In the genomic region with DNA sequence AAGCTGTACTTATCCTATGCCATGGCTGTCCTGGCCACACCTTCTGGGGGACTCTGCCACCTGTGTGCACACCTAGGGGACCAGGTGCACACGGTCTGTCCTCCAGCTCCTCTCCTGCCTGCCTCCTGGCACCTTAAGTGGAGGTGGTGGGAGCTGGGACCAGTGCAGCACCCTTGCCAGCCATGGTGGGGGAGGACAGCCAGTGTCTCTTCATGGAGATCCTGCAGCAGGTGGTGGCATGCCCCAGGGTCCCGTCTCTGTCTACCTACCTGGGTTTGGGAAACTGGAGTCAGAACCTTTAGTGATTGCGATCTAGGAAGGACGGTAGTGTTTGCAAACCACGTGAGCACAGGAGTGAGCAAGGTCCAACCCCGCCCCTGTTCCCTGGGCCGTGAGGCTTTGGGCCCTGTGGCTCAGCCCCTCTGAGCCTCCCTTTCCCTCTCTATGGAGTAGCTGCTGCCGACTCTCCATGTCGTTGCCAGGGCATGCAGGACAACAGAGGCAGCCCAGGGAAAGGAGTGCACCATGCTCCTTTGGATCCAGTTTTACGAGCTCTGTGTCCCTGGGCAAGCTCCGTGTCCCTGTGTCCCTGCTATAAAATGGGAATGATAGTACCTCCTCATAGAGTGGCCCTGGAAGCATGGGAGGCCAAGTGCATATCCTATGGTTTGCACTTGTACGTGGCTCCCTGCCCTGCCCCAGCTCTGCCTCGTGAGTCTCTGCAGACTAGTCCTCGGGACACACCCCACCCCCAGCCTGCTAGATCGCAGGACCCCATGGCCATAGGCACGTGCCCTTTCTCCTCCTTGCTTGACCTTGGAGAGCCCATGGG, we compare ENCODE assay signal across 1 cellular context.
TF ChIP-seq lines count a peak whose summit lies in the region.

No MANE protein-coding gene starts in this region.

TF ChIP-seq in HepG2, 621 proteins besides CTCF, POLR2A, EP300 and RAD21 (continued from another document):
- no peak for TF ChIP-seq ZFP36 (IDR thresholded peaks at IDR 0.05; ENCODE audit: borderline replicate concordance, low read depth, low read length, partially characterized antibody)
- TF ChIP-seq ZNF724P (CRISPR knock-in tag; IDR thresholded peaks at IDR 0.05; ENCODE audit: borderline replicate concordance): no peak
- TF ChIP-seq REXO4 (CRISPR knock-in tag; IDR thresholded peaks at IDR 0.05; ENCODE audit: borderline replicate concordance): no peak
- TF ChIP-seq ZSCAN31 (CRISPR knock-in tag; IDR thresholded peaks at IDR 0.05; ENCODE audit: low read depth): no peak
- TF ChIP-seq, protein P1, sequence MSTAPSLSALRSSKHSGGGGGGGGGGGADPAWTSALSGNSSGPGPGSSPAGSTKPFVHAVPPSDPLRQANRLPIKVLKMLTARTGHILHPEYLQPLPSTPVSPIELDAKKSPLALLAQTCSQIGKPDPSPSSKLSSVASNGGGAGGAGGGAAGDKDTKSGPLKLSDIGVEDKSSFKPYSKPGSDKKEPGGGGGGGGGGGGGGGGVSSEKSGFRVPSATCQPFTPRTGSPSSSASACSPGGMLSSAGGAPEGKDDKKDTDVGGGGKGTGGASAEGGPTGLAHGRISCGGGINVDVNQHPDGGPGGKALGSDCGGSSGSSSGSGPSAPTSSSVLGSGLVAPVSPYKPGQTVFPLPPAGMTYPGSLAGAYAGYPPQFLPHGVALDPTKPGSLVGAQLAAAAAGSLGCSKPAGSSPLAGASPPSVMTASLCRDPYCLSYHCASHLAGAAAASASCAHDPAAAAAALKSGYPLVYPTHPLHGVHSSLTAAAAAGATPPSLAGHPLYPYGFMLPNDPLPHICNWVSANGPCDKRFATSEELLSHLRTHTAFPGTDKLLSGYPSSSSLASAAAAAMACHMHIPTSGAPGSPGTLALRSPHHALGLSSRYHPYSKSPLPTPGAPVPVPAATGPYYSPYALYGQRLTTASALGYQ (CRISPR knock-in tag; IDR thresholded peaks at IDR 0.05): no peak
- TF ChIP-seq, protein P2, sequence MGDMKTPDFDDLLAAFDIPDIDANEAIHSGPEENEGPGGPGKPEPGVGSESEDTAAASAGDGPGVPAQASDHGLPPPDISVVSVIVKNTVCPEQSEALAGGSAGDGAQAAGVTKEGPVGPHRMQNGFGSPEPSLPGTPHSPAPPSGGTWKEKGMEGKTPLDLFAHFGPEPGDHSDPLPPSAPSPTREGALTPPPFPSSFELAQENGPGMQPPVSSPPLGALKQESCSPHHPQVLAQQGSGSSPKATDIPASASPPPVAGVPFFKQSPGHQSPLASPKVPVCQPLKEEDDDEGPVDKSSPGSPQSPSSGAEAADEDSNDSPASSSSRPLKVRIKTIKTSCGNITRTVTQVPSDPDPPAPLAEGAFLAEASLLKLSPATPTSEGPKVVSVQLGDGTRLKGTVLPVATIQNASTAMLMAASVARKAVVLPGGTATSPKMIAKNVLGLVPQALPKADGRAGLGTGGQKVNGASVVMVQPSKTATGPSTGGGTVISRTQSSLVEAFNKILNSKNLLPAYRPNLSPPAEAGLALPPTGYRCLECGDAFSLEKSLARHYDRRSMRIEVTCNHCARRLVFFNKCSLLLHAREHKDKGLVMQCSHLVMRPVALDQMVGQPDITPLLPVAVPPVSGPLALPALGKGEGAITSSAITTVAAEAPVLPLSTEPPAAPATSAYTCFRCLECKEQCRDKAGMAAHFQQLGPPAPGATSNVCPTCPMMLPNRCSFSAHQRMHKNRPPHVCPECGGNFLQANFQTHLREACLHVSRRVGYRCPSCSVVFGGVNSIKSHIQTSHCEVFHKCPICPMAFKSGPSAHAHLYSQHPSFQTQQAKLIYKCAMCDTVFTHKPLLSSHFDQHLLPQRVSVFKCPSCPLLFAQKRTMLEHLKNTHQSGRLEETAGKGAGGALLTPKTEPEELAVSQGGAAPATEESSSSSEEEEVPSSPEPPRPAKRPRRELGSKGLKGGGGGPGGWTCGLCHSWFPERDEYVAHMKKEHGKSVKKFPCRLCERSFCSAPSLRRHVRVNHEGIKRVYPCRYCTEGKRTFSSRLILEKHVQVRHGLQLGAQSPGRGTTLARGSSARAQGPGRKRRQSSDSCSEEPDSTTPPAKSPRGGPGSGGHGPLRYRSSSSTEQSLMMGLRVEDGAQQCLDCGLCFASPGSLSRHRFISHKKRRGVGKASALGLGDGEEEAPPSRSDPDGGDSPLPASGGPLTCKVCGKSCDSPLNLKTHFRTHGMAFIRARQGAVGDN (CRISPR knock-in tag; IDR thresholded peaks at IDR 0.05): peak; percentile 88
- TF ChIP-seq ZNF768 (CRISPR knock-in tag; IDR thresholded peaks at IDR 0.05): peak; percentile 84
- TF ChIP-seq, protein P3, sequence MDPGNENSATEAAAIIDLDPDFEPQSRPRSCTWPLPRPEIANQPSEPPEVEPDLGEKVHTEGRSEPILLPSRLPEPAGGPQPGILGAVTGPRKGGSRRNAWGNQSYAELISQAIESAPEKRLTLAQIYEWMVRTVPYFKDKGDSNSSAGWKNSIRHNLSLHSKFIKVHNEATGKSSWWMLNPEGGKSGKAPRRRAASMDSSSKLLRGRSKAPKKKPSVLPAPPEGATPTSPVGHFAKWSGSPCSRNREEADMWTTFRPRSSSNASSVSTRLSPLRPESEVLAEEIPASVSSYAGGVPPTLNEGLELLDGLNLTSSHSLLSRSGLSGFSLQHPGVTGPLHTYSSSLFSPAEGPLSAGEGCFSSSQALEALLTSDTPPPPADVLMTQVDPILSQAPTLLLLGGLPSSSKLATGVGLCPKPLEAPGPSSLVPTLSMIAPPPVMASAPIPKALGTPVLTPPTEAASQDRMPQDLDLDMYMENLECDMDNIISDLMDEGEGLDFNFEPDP (CRISPR knock-in tag; conservative IDR thresholded peaks at IDR 0.05): no peak
- TF ChIP-seq SMAD3 (CRISPR knock-in tag; IDR thresholded peaks at IDR 0.05): no peak
- TF ChIP-seq, protein P4, sequence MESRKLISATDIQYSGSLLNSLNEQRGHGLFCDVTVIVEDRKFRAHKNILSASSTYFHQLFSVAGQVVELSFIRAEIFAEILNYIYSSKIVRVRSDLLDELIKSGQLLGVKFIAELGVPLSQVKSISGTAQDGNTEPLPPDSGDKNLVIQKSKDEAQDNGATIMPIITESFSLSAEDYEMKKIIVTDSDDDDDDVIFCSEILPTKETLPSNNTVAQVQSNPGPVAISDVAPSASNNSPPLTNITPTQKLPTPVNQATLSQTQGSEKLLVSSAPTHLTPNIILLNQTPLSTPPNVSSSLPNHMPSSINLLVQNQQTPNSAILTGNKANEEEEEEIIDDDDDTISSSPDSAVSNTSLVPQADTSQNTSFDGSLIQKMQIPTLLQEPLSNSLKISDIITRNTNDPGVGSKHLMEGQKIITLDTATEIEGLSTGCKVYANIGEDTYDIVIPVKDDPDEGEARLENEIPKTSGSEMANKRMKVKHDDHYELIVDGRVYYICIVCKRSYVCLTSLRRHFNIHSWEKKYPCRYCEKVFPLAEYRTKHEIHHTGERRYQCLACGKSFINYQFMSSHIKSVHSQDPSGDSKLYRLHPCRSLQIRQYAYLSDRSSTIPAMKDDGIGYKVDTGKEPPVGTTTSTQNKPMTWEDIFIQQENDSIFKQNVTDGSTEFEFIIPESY (CRISPR knock-in tag; IDR thresholded peaks at IDR 0.05): no peak
- no peak for TF ChIP-seq KLF15 (CRISPR knock-in tag; IDR thresholded peaks at IDR 0.05; ENCODE audit: borderline replicate concordance)
- TF ChIP-seq KMT2B (CRISPR knock-in tag; IDR thresholded peaks at IDR 0.05): 0 out of 2 replicates have a peak, but pooled peaks have one; percentile 38
- TF ChIP-seq NFKBIZ (CRISPR knock-in tag; IDR thresholded peaks at IDR 0.05): 0 out of 2 replicates have a peak, but pooled peaks have one; percentile 39
- TF ChIP-seq HNF4A (CRISPR knock-in tag; IDR thresholded peaks at IDR 0.05): peak; percentile 93
- TF ChIP-seq ZNF367 (CRISPR knock-in tag; IDR thresholded peaks at IDR 0.05; ENCODE audit: borderline replicate concordance): no peak
